13 cellular contexts compared by ENCODE assay signal in the genomic region with DNA sequence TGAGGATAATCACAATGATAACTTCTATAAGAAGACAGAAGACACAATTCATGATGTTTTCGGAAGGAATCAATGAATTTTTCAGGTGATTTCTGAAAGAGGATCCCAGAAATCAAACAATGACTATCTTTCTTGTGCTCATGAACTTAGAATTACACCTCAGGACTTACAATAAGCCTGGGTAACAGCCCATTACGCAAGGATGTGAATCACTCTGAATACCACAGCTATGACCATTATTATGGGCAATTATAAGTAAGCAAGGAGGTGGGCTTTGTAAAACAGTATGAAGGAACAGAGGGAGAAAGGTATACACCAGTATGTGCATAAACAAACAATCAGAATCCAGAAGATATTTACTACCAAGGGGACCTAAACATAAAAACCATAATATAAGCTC. TPM values are rescaled to one million over a fixed set of nuclear protein-coding genes. Genes with fewer than 3 reads are reported as not detected.
DNase-seq lines count a peak whose midpoint lies in the region; ATAC-seq, FAIRE-seq and TF ChIP-seq lines count a peak whose summit lies in the region.
"Had no signal": no experiment of that assay in that cellular context is flagged by ENCODE, and none has a peak within 500 bp of the region (broad histone marks: within the 10 kb centered on the region; RNA-seq: fewer than 3 reads in every experiment).

No MANE protein-coding gene starts in this region.

- H3K4me1 ChIP-seq in H1 (replicated peaks in 1 of 4; ENCODE audit: control insufficient read depth in 3 of 4, insufficient read depth in 4 of 4, low read length in 3 of 4) (peaks cover 8 to 21% (median 19%) of the 10 kb centered on the region in 4 experiments; a peak in 6 of 7 replicates), kidney (ENCODE audit: control insufficient read depth in 1 of 2, insufficient read depth in 1 of 2, low read depth in 1 of 2, low read length in 2 of 2) (no peaks in the 10 kb centered on the region)

- no peak overlapping the region for H2BK5ac ChIP-seq in H1 (ENCODE audit: low read depth, low read length)

- intact Hi-C loops in kidney (cut with DNase I) = no loop called here

- peak overlapping the region; percentile 52; the same call in 1 of the 2 replicates for H2AFZ ChIP-seq in H1 (ENCODE audit: low read length)

- no peaks in the 10 kb centered on the region for H4K20me1 ChIP-seq in H1 (replicated peaks in 1 of 2; ENCODE audit: control insufficient read depth in 1 of 2, insufficient read depth in 2 of 2, low read length in 2 of 2)

- H3K56ac ChIP-seq in H1 (replicated peaks; ENCODE audit: insufficient read length, low read depth, low read length) = no peak overlapping the region

- H3K27ac ChIP-seq in H1 (ENCODE audit: low read depth, low read length) (no peak overlapping the region), kidney (ENCODE audit: low read depth in 2 of 2, low read length in 2 of 2) (no peak overlapping the region)
- H3K27ac ChIP-seq: sigmoid colon had no signal

- no peak overlapping the region for H2BK20ac ChIP-seq in H1 (ENCODE audit: low read length)

- no peaks in the 10 kb centered on the region for H3K79me1 ChIP-seq in H1 (ENCODE audit: low read depth, low read length)

- no peak overlapping the region for H3K4me3 ChIP-seq in H1 (ENCODE audit: extremely low read depth in 1 of 4, insufficient read depth in 2 of 4, low read depth in 3 of 4, low read length in 4 of 4)
- H3K4me3 ChIP-seq in kidney (ENCODE audit: low read length in 2 of 2) = no peak overlapping the region
- H3K4me3 ChIP-seq: sigmoid colon had no signal

- POLR2A ChIA-PET in H1 (lab: Charles Lee; ENCODE audit: partially characterized antibody) = interaction anchor here (0.6 to 5.5 kb wide), 8 partner anchors 8 to 298 kb away, joined by 3 to 35 read pairs (median 3); a partner anchor contains a TSS

- H4K91ac ChIP-seq in H1 (replicated peaks; ENCODE audit: insufficient read length, low read length) = no peak overlapping the region

- H3K79me2 ChIP-seq in H1 (ENCODE audit: control insufficient read depth in 1 of 2, insufficient read depth in 2 of 2, low read length in 2 of 2) = no peaks in the 10 kb centered on the region

- WGBS in H1 (ENCODE audit: extremely low coverage in 1 of 2, insufficient coverage in 1 of 2, insufficient read length in 1 of 2, insufficient replicate concordance in 2 of 2, low coverage in 1 of 2, low lambda C conversion rate in 2 of 2, missing lambda C conversion rate in 1 of 2), 2 experiments = 73% methylated on average over 2 of the region's 2 CpGs; no CpG with 5 or more reads in 1 of the 2 experiments

- ATAC-seq in GM21576 (IDR thresholded peaks at IDR 0.05; ENCODE audit: unreplicated experiment) (no peak), GM19452 (IDR thresholded peaks at IDR 0.05; ENCODE audit: unreplicated experiment) (no peak)
- ATAC-seq: stimulated activated effector memory CD8-positive, alpha-beta T cell treated with anti-CD3 and anti-CD28 coated beads, Interleukin-12 subunit alpha, Interleukin-12 subunit beta, amount 100 ng/mL, for 72 hours had no signal

- no peak overlapping the region for H3K18ac ChIP-seq in H1 (ENCODE audit: extremely low read depth, low read length)

- TF ChIP-seq CTCF in H1 (IDR thresholded peaks at IDR 0.05; ENCODE audit: control extremely low read depth in 1 of 3, insufficient read depth in 1 of 3, low read depth in 1 of 3, low read length in 3 of 3) = no peak
- no peak for TF ChIP-seq CTCF in kidney (IDR thresholded peaks at IDR 0.05; ENCODE audit: borderline replicate concordance, extremely low read depth, insufficient read depth)

- H3K9me3 ChIP-seq in H1 (ENCODE audit: insufficient read depth in 2 of 2, low read depth in 1 of 2, low read length in 1 of 2) (no peaks in the 10 kb centered on the region), kidney (ENCODE audit: control insufficient read depth in 1 of 2, low read length in 2 of 2) (no peaks in the 10 kb centered on the region)
- H3K9me3 ChIP-seq: sigmoid colon had no signal

- DNase-seq in ELR (ENCODE audit: low read depth) (peak; percentile 96), NOMO-1 (lab: John Stamatoyannopoulos, UW; ENCODE audit: unreplicated experiment in 2 of 2) (peak; percentile 26 to 87), H1 (ENCODE audit: low read depth in 1 of 2, low spot score in 2 of 2) (no peak), non-pigmented ciliary epithelial cell (ENCODE audit: low read depth) (peak; percentile 84), kidney (no peak), T-helper 1 cell (no peak)
- DNase-seq: activated CD4-positive, alpha-beta T cell treated with anti-CD3 and anti-CD28 coated beads, Interleukin-2, amount 50 U/mL, for 4 hours; sigmoid colon had no signal

- peak overlapping the region; percentile 79 for H4K5ac ChIP-seq in H1 (ENCODE audit: insufficient read length, low read depth, low read length)

- FAIRE-seq in H1 (lab: Jason Lieb, UNC) = no peak
- no peak for FAIRE-seq in kidney (lab: Jason Lieb, UNC)
- FAIRE-seq: G401.6, islet of Langerhans had no signal

- H3K14ac ChIP-seq in H1 (ENCODE audit: insufficient read length) = no peak overlapping the region

- H3K27me3 ChIP-seq in H1 (replicated peaks in 1 of 4; ENCODE audit: control insufficient read depth in 3 of 4, extremely low read depth in 1 of 4, insufficient read depth in 3 of 4, low read length in 3 of 4) = no peaks in the 10 kb centered on the region
- H3K27me3 ChIP-seq: sigmoid colon had no signal

- no peak overlapping the region for H2BK15ac ChIP-seq in H1 (ENCODE audit: low read length)

- H3K4ac ChIP-seq in H1 (replicated peaks; ENCODE audit: insufficient read length, low read depth, low read length) = no peak overlapping the region

- no peak for TF ChIP-seq RAD21 in H1 (IDR thresholded peaks at IDR 0.05 in 1 of 2, conservative IDR thresholded peaks at IDR 0.05 in 1 of 2; ENCODE audit: low read depth in 2 of 2, low read length in 2 of 2)

- no peak overlapping the region for H2AK5ac ChIP-seq in H1 (ENCODE audit: low read depth, low read length)

- no peak overlapping the region for H3K9ac ChIP-seq in H1 (replicated peaks in 1 of 4; ENCODE audit: extremely low read depth in 1 of 4, low read depth in 3 of 4, low read length in 3 of 4)
- no peak overlapping the region for H3K9ac ChIP-seq in kidney (ENCODE audit: low read length in 2 of 2)

- CTCF ChIA-PET in H1 (lab: Charles Lee; ENCODE audit: partially characterized antibody) = interaction anchor here (0.6 to 3.0 kb wide), 6 partner anchors 10 to 278 kb away, joined by 3 to 20 read pairs (median 4); no protein-coding TSS in a partner anchor

- peak overlapping the region; percentile 11 to 56; a peak in 2 of 4 replicates for H3K4me2 ChIP-seq in H1 (ENCODE audit: insufficient read depth in 1 of 2, low read depth in 2 of 2, low read length in 2 of 2)

- no peaks in the 10 kb centered on the region for H3K23me2 ChIP-seq in H1 (ENCODE audit: low read depth, low read length)

- no peak for TF ChIP-seq POLR2A in H1 (IDR thresholded peaks at IDR 0.05; ENCODE audit: control extremely low read depth in 1 of 2, low read depth in 2 of 2, low read length in 2 of 2)

- no peak overlapping the region for H4K8ac ChIP-seq in H1 (ENCODE audit: extremely low read depth, insufficient read depth, low read length)

- no peak overlapping the region for H2BK120ac ChIP-seq in H1 (replicated peaks; ENCODE audit: low read depth, low read length)

- H3K36me3 ChIP-seq in H1 (ENCODE audit: control insufficient read depth in 2 of 4, insufficient read depth in 4 of 4, low read length in 3 of 4) (no peaks in the 10 kb centered on the region), kidney (ENCODE audit: control insufficient read depth in 1 of 2, insufficient read depth in 2 of 2, low read length in 2 of 2) (no peaks in the 10 kb centered on the region)
- H3K36me3 ChIP-seq: sigmoid colon had no signal

- no peak for TF ChIP-seq EP300 in H1 (IDR thresholded peaks at IDR 0.05; ENCODE audit: borderline replicate concordance in 1 of 2, low read depth in 2 of 2, low read length in 2 of 2)

- H3K23ac ChIP-seq in H1 (ENCODE audit: insufficient read length) = no peak overlapping the region

- no peak overlapping the region for H2BK12ac ChIP-seq in H1 (ENCODE audit: low read depth, low read length)

TF ChIP-seq in H1, 55 proteins besides CTCF, POLR2A, EP300 and RAD21:
- TF ChIP-seq FOSL1 (IDR thresholded peaks at IDR 0.05; ENCODE audit: insufficient read depth, low read depth, low read length) (no peak), CHD1 (IDR thresholded peaks at IDR 0.05; ENCODE audit: low read depth, low read length) (no peak), JUN (IDR thresholded peaks at IDR 0.05; ENCODE audit: low read depth, low read length) (no peak), CEBPB (IDR thresholded peaks at IDR 0.05; ENCODE audit: low read depth, low read length) (0 out of 2 replicates have a peak, but pooled peaks have one; percentile 61), POU5F1 (IDR thresholded peaks at IDR 0.05; ENCODE audit: low read depth, low read length) (no peak)

RNA-seq across cellular contexts. Expression of a gene that starts 21.5 kb away (rescaled TPM):
- 205 and 211 TPM in 2 replicates for total RNA-seq in H1 (2021; fragmentation: NEBNext Ultra II Directional; extraction: Animal tissue kit (Norgen Biotek cat#: 25700))
- polyA plus RNA-seq in H1 (2011; rRNA removed) = 75.0 and 105 TPM in 2 replicates
- polyA plus RNA-seq in H1 (2011; cell fraction: cytosol; rRNA removed) = 208 TPM
- 72.2 TPM for polyA plus RNA-seq in H1 (2011; cell fraction: nucleus; rRNA removed)
- polyA plus RNA-seq in H1 (2012, experiment 1 of 2) = 191 to 217 TPM (median 207 TPM) in 4 replicates
- polyA plus RNA-seq in H1 (2012, experiment 2 of 2) = 8.6 TPM
- 48.5 TPM for polyA plus RNA-seq in H1 (2013, experiment 1 of 2)
- polyA plus RNA-seq in H1 (2013, experiment 2 of 2) = 48.1 TPM
- polyA minus RNA-seq in H1 (2011; rRNA and poly(A)+ RNA removed) = 123 and 127 TPM in 2 replicates
- polyA minus RNA-seq in H1 (2011; cell fraction: cytosol; rRNA and poly(A)+ RNA removed) = 137 TPM
- polyA minus RNA-seq in H1 (2011; cell fraction: nucleus; rRNA and poly(A)+ RNA removed) = 47.4 TPM
- 121 TPM for total RNA-seq in kidney
- polyA plus RNA-seq in kidney (ENCODE audit: insufficient read depth, low read depth, low replicate concordance) = 94.8 TPM

Comparison
In these comparisons a context has a peak if more than half of its experiments do, and no peak if none do; other contexts are left out.
1. DNase-seq: peak in ELR (single experiment), NOMO-1 (2 of 2) and non-pigmented ciliary epithelial cell (single experiment); none in H1 (0 of 2), kidney (single experiment) and T-helper 1 cell (0 of 5).